In genomic region chrX:149490100-149490499, GRCh38 we compare ENCODE assay signal across 18 cellular contexts. TPM values are rescaled to one million over a fixed set of nuclear protein-coding genes. Genes with fewer than 3 reads are reported as not detected.
A peak's percentile ranks its signal among the peaks of the same experiment; 100 is the strongest.
DNase-seq lines count a peak whose midpoint lies in the region; ATAC-seq and TF ChIP-seq lines count a peak whose summit lies in the region.
"Had no signal": no experiment of that assay in that cellular context is flagged by ENCODE, and none has a peak within 500 bp of the region (broad histone marks: within the 10 kb centered on the region; RNA-seq: fewer than 3 reads in every experiment).

No MANE protein-coding gene starts in this region.

- no peak overlapping the region for H3K18ac ChIP-seq in IMR-90 (ENCODE audit: low read depth, low read length)

- H4K8ac ChIP-seq in IMR-90 (ENCODE audit: low read depth in 2 of 2, low read length in 2 of 2): no peak overlapping the region

- H3K9me1 ChIP-seq in IMR-90 (ENCODE audit: insufficient read depth, low read length): no peaks in the 10 kb centered on the region; the same call in 1 of the 2 replicates

- H4K91ac ChIP-seq in IMR-90 (ENCODE audit: insufficient read depth, low read depth, low read length): no peak overlapping the region

- H3K27me3 ChIP-seq in IMR-90 (ENCODE audit: control insufficient read depth, insufficient read depth, low read length) (no peaks in the 10 kb centered on the region), gastroesophageal sphincter (no peaks in the 10 kb centered on the region)
- H3K27me3 ChIP-seq: Peyer's patch had no signal

- no peak overlapping the region for H2BK15ac ChIP-seq in IMR-90 (ENCODE audit: low read depth, low read length)

- WGBS in IMR-90 (ENCODE audit: extremely low coverage in 2 of 2, insufficient read length in 1 of 2), 2 experiments: 20% methylated on average over 1 of the region's 7 CpGs; no CpG with 5 or more reads in 1 of the 2 experiments
- WGBS in gastroesophageal sphincter (ENCODE audit: low coverage in 1 of 2), 2 donors: 61 to 64% methylated on average over 6 of the region's 7 CpGs

- H3K4ac ChIP-seq in IMR-90 (ENCODE audit: low read depth, low read length): no peak overlapping the region

- no peaks in the 10 kb centered on the region; a peak in 1 of 4 replicates for H3K79me1 ChIP-seq in IMR-90 (ENCODE audit: low read depth in 1 of 2, low read length in 2 of 2)

- peak; percentile 28 for DNase-seq in AG10803 (ENCODE audit: low read depth)
- DNase-seq in IMR-90: peak; percentile 25
- DNase-seq in epithelial cell of esophagus (ENCODE audit: low read depth): peak; percentile 63
- DNase-seq in foreskin fibroblast: peak; percentile 24 to 52
- no peak for DNase-seq in midbrain (lab: John Stamatoyannopoulos, UW)
- no peak for DNase-seq in NCI-H446 (lab: John Stamatoyannopoulos, UW)
- DNase-seq: C1 segment of cervical spinal cord, Karpas-422, MV-4-11, NCI-H1105 treated with DMSO at 0.1 percent for 48 hours, NCI-H2029 treated with DMSO at 0.1 percent for 48 hours, NCI-H226, NCI-H774, Peyer's patch had no signal

- H2BK20ac ChIP-seq in IMR-90 (ENCODE audit: low read depth, low read length): no peak overlapping the region

- in situ Hi-C loops in IMR-90 (cut with MboI; ENCODE audit: low sequenced_read_pairs): no loop called here

- H3K4me1 ChIP-seq in IMR-90 (ENCODE audit: control insufficient read depth, insufficient read depth, low read length): no peaks in the 10 kb centered on the region
- peaks cover 0 to 21% (median 0%) of the 10 kb centered on the region in 3 donors for H3K4me1 ChIP-seq in gastroesophageal sphincter

- TF ChIP-seq EP300 in gastroesophageal sphincter (IDR thresholded peaks at IDR 0.05): no peak

- H3K23ac ChIP-seq in IMR-90 (ENCODE audit: low read depth, low read length): no peak overlapping the region

- peaks cover 29% of the 10 kb centered on the region for H3K36me3 ChIP-seq in IMR-90 (ENCODE audit: control insufficient read depth, insufficient read depth, low read length)
- H3K36me3 ChIP-seq in gastroesophageal sphincter: peaks cover 0 to 88% of the 10 kb centered on the region in 2 donors

- H3K14ac ChIP-seq in IMR-90 (replicated peaks; ENCODE audit: low read depth, low read length): no peak overlapping the region

- no peak for TF ChIP-seq POLR2A in IMR-90 (IDR thresholded peaks at IDR 0.05; ENCODE audit: low read depth, low read length)
- TF ChIP-seq POLR2A in gastroesophageal sphincter (IDR thresholded peaks at IDR 0.05): no peak

- no peak overlapping the region for H2BK5ac ChIP-seq in IMR-90 (ENCODE audit: low read depth, low read length, poor library complexity, severe bottlenecking)

- CTCF ChIA-PET in IMR-90 (lab: Yijun Ruan, JAX): no interaction called here

- H3K27ac ChIP-seq in IMR-90 (ENCODE audit: insufficient read depth, low read length): no peak overlapping the region
- no peak overlapping the region for H3K27ac ChIP-seq in gastroesophageal sphincter
- H3K27ac ChIP-seq: Peyer's patch had no signal

- POLR2A ChIA-PET in IMR-90 (lab: Charles Lee; ENCODE audit: unreplicated experiment): no interaction called here

- BruUV-seq in IMR-90 (replicated peaks; lab: Mats Ljungman, UMichigan): no TSS peak

- ATAC-seq in IMR-90 (ENCODE audit: low read depth) (no peak), gastroesophageal sphincter (no peak)

- no peak overlapping the region for H3K56ac ChIP-seq in IMR-90 (ENCODE audit: extremely low read depth, insufficient read depth, low read length)

- no peak overlapping the region for H3K9ac ChIP-seq in IMR-90 (ENCODE audit: low read depth, low read length)

- no peaks in the 10 kb centered on the region for H4K20me1 ChIP-seq in IMR-90 (ENCODE audit: insufficient read depth, low read length)

- H2AK9ac ChIP-seq in IMR-90 (replicated peaks; ENCODE audit: low read depth, low read length, poor library complexity): no peak overlapping the region

- intact Hi-C loops in IMR-90 (cut with micrococcal nuclease): no loop called here

- no peak overlapping the region for H2BK120ac ChIP-seq in IMR-90 (ENCODE audit: low read depth, low read length)

- TF ChIP-seq RAD21 in IMR-90 (IDR thresholded peaks at IDR 0.05; ENCODE audit: low read length): no peak

- H2AK5ac ChIP-seq in IMR-90 (ENCODE audit: low read depth, low read length): no peak overlapping the region

- H2AFZ ChIP-seq in IMR-90 (replicated peaks; ENCODE audit: low read length, poor library complexity): no peak overlapping the region

- H3K4me2 ChIP-seq in IMR-90 (ENCODE audit: low read depth, low read length): no peak overlapping the region

- TF ChIP-seq CTCF in AG10803 (conservative IDR thresholded peaks at IDR 0.05; ENCODE audit: low read length) (no peak), IMR-90 (conservative IDR thresholded peaks at IDR 0.05; ENCODE audit: low read depth, low read length) (no peak), epithelial cell of esophagus (IDR thresholded peaks at IDR 0.05; ENCODE audit: insufficient read depth, low read depth, low read length, missing control alignments) (no peak), foreskin fibroblast (IDR thresholded peaks at IDR 0.05; ENCODE audit: low read depth, low read length) (no peak), gastroesophageal sphincter (IDR thresholded peaks at IDR 0.05) (no peak)

- H4K5ac ChIP-seq in IMR-90 (ENCODE audit: low read depth, low read length): no peak overlapping the region

- H3K9me3 ChIP-seq in IMR-90 (ENCODE audit: control insufficient read depth, insufficient read depth, low read length): no peaks in the 10 kb centered on the region
- H3K9me3 ChIP-seq in gastroesophageal sphincter: no peaks in the 10 kb centered on the region
- H3K9me3 ChIP-seq: Peyer's patch had no signal

- dilution Hi-C loops in IMR-90 (cut with HindIII; ENCODE audit: low sequenced_read_pairs, unreplicated experiment): no loop called here

- H3K4me3 ChIP-seq in AG10803 (ENCODE audit: low read length) (no peak overlapping the region), IMR-90 (ENCODE audit: insufficient read depth, low read depth, low read length) (no peak overlapping the region), epithelial cell of esophagus (ENCODE audit: low read length) (no peak overlapping the region), foreskin fibroblast (ENCODE audit: low read depth in 1 of 2, low read length in 2 of 2) (no peak overlapping the region), gastroesophageal sphincter (no peak overlapping the region)
- H3K4me3 ChIP-seq: Peyer's patch had no signal

TF ChIP-seq in IMR-90, 13 proteins besides CTCF, POLR2A, EP300 and RAD21:
- no peak for TF ChIP-seq ELK1 (IDR thresholded peaks at IDR 0.05; ENCODE audit: borderline replicate concordance, low read depth, low read length)
- TF ChIP-seq RFX5 (IDR thresholded peaks at IDR 0.05; ENCODE audit: low read depth, low read length): no peak
- TF ChIP-seq SMC3 (IDR thresholded peaks at IDR 0.05; ENCODE audit: low read depth, low read length): no peak
- no peak for TF ChIP-seq FOS (IDR thresholded peaks at IDR 0.05; ENCODE audit: low read depth, low read length)
- TF ChIP-seq MAZ (IDR thresholded peaks at IDR 0.05; ENCODE audit: borderline replicate concordance, low read depth, low read length): no peak
- no peak for TF ChIP-seq USF2 (IDR thresholded peaks at IDR 0.05; ENCODE audit: low read depth, low read length)
- TF ChIP-seq RCOR1 (IDR thresholded peaks at IDR 0.05; ENCODE audit: insufficient replicate concordance, low read length): no peak

RNA-seq across cellular contexts. Expression of gene IDS, which starts 15.0 kb away (rescaled TPM):
- total RNA-seq in IMR-90 (2012; rRNA removed): 22.8 and 26.3 TPM in 2 replicates
- 56.9 and 62.7 TPM in 2 replicates for polyA plus RNA-seq in IMR-90 (2012; rRNA removed)
- polyA plus RNA-seq in IMR-90 (2012; cell fraction: cytosol; rRNA removed): 46.3 and 52.4 TPM in 2 replicates
- 64.6 and 81.5 TPM in 2 replicates for polyA plus RNA-seq in IMR-90 (2012; cell fraction: nucleus; rRNA removed; ENCODE audit: low replicate concordance)
- total RNA-seq in gastroesophageal sphincter: 100 to 1,000 TPM in 2 of 4 donors, 10 to 100 TPM in 2; 65.1 to 117 (median 97.1) TPM

RNA-seq across cellular contexts. Expression of gene EOLA1, which starts 50.7 kb away (rescaled TPM):
- total RNA-seq in IMR-90 (2012; rRNA removed) (15.3 and 16.8 TPM in 2 replicates), gastroesophageal sphincter (10 to 100 TPM in 3 of 4 donors, 1 to 10 TPM in 1; 9.7 to 20.7 (median 11.6) TPM)
- 15.2 and 15.5 TPM in 2 replicates for polyA plus RNA-seq in IMR-90 (2012; rRNA removed)
- 11.2 and 13.9 TPM in 2 replicates for polyA plus RNA-seq in IMR-90 (2012; cell fraction: cytosol; rRNA removed)
- 22.0 and 84.5 TPM in 2 replicates for polyA plus RNA-seq in IMR-90 (2012; cell fraction: nucleus; rRNA removed; ENCODE audit: low replicate concordance)

RNA-seq across cellular contexts. Expression of gene HSFX3, which starts 59.6 kb away (rescaled TPM):
- total RNA-seq in IMR-90 (2012; rRNA removed) (not detected in 2 replicates), gastroesophageal sphincter (not detected)
- not detected in 2 replicates for polyA plus RNA-seq in IMR-90 (2012; rRNA removed)
- polyA plus RNA-seq in IMR-90 (2012; cell fraction: cytosol; rRNA removed): not detected in 2 replicates
- not detected in 2 replicates for polyA plus RNA-seq in IMR-90 (2012; cell fraction: nucleus; rRNA removed; ENCODE audit: low replicate concordance)
- total RNA-seq: Daoy, M059J, OCI-LY7, Peyer's patch had no signal

Comparison
In these comparisons a context has a peak if more than half of its experiments do, and no peak if none do; other contexts are left out.
1. DNase-seq: peak in AG10803 (single experiment), IMR-90 (single experiment), epithelial cell of esophagus (single experiment) and foreskin fibroblast (2 of 2); none in midbrain (single experiment) and NCI-H446 (0 of 2).